In genomic region chr13:68509734-68510621, GRCh38 we compare ENCODE assay signal across 15 cellular contexts.
A peak's percentile ranks its signal among the peaks of the same experiment; 100 is the strongest.
DNase-seq lines count a peak whose midpoint lies in the region; ATAC-seq and TF ChIP-seq lines count a peak whose summit lies in the region.
"Had no signal": no experiment of that assay in that cellular context is flagged by ENCODE, and none has a peak within 500 bp of the region (broad histone marks: within the 10 kb centered on the region; RNA-seq: fewer than 3 reads in every experiment).

No MANE protein-coding gene starts in this region.

- WGBS in adrenal gland, 4 donors: 80 to 82% (median 81%) methylated on average over 4 of the region's 4 CpGs
- 74 to 77% methylated on average over 4 of the region's 4 CpGs for WGBS in body of pancreas, 2 donors

- H3K27me3 Mint-ChIP-seq in Calu3 (ENCODE audit: unreplicated experiment): no peaks in the 10 kb centered on the region
- H3K27me3 Mint-ChIP-seq: activated naive CD8-positive, alpha-beta T cell treated with anti-CD3 and anti-CD28 coated beads for 36 hours had no signal

- no TSS peak for BruUV-seq in Calu3 (replicated peaks; lab: Mats Ljungman, UMichigan)

- no peaks in the 10 kb centered on the region for H3K9me3 ChIP-seq in adrenal gland (replicated peaks in 1 of 3)
- H3K9me3 ChIP-seq in body of pancreas: no peaks in the 10 kb centered on the region

- no peaks in the 10 kb centered on the region for H3K36me3 Mint-ChIP-seq in Calu3 (ENCODE audit: insufficient read depth, unreplicated experiment)
- H3K36me3 Mint-ChIP-seq: activated naive CD8-positive, alpha-beta T cell treated with anti-CD3 and anti-CD28 coated beads for 36 hours had no signal

- H3K9me3 Mint-ChIP-seq in Calu3 (ENCODE audit: low read depth, unreplicated experiment): no peaks in the 10 kb centered on the region
- H3K9me3 Mint-ChIP-seq: activated naive CD8-positive, alpha-beta T cell treated with anti-CD3 and anti-CD28 coated beads for 36 hours had no signal

- H3K27ac ChIP-seq in adrenal gland (no peak overlapping the region), body of pancreas (no peak overlapping the region)
- H3K27ac ChIP-seq: esophagus squamous epithelium, parathyroid adenoma had no signal

- no peaks in the 10 kb centered on the region for H3K36me3 ChIP-seq in adrenal gland (replicated peaks in 1 of 2)
- no peaks in the 10 kb centered on the region for H3K36me3 ChIP-seq in body of pancreas (replicated peaks in 1 of 2; ENCODE audit: insufficient read depth in 1 of 2, low read depth in 2 of 2)
- H3K36me3 ChIP-seq: esophagus squamous epithelium had no signal

- DNase-seq in astrocyte of the hippocampus (ENCODE audit: low read depth, low spot score) (peak; percentile 2), Calu3 (no peak), nucleus accumbens (lab: John Stamatoyannopoulos, UW) (no peak), adrenal gland (no peak), body of pancreas (no peak)
- DNase-seq: activated naive CD8-positive, alpha-beta T cell treated with anti-CD3 and anti-CD28 coated beads for 36 hours; esophagus squamous epithelium; HCEC 1CT; mesendoderm; NCI-H774; SIG-M5 had no signal

- no peak for TF ChIP-seq POLR2A in adrenal gland (IDR thresholded peaks at IDR 0.05)
- TF ChIP-seq POLR2A in body of pancreas (IDR thresholded peaks at IDR 0.05): no peak

- no peak for TF ChIP-seq CTCF in Calu3 (IDR thresholded peaks at IDR 0.05; ENCODE audit: unreplicated experiment)
- TF ChIP-seq CTCF in adrenal gland (IDR thresholded peaks at IDR 0.05): no peak
- TF ChIP-seq CTCF in body of pancreas (IDR thresholded peaks at IDR 0.05): no peak

- H3K27ac Mint-ChIP-seq in Calu3 (ENCODE audit: unreplicated experiment): no peak overlapping the region
- H3K27ac Mint-ChIP-seq: activated naive CD8-positive, alpha-beta T cell treated with anti-CD3 and anti-CD28 coated beads for 36 hours had no signal

- H3K4me1 Mint-ChIP-seq in Calu3 (ENCODE audit: low read depth, unreplicated experiment): no peaks in the 10 kb centered on the region
- H3K4me1 Mint-ChIP-seq: activated naive CD8-positive, alpha-beta T cell treated with anti-CD3 and anti-CD28 coated beads for 36 hours had no signal

- CTCF ChIA-PET in Calu3 (lab: Charles Lee): no interaction called here

- H3K27me3 ChIP-seq in adrenal gland: no peaks in the 10 kb centered on the region
- no peaks in the 10 kb centered on the region for H3K27me3 ChIP-seq in body of pancreas
- H3K27me3 ChIP-seq: esophagus squamous epithelium had no signal

- H3K4me1 ChIP-seq in adrenal gland (replicated peaks in 1 of 2): no peaks in the 10 kb centered on the region
- no peaks in the 10 kb centered on the region for H3K4me1 ChIP-seq in body of pancreas
- H3K4me1 ChIP-seq: esophagus squamous epithelium, parathyroid adenoma had no signal

- ATAC-seq in GM18508 (IDR thresholded peaks at IDR 0.05; ENCODE audit: insufficient read depth, unreplicated experiment) (peak; percentile 86), GM21576 (IDR thresholded peaks at IDR 0.05; ENCODE audit: unreplicated experiment) (peak; percentile 84), HG03196 (IDR thresholded peaks at IDR 0.05; ENCODE audit: unreplicated experiment) (peak; percentile 84), body of pancreas (no peak)

- H3K4me3 Mint-ChIP-seq in Calu3 (ENCODE audit: low read depth, unreplicated experiment): no peak overlapping the region
- H3K4me3 Mint-ChIP-seq: activated naive CD8-positive, alpha-beta T cell treated with anti-CD3 and anti-CD28 coated beads for 36 hours had no signal

- H3K4me3 ChIP-seq in adrenal gland (no peak overlapping the region), body of pancreas (no peak overlapping the region)
- H3K4me3 ChIP-seq: esophagus squamous epithelium had no signal

- intact Hi-C loops in Calu3 (cut with micrococcal nuclease; ENCODE audit: unreplicated experiment) (no loop called here), adrenal gland (cut with DNase I) (no loop called here), body of pancreas (cut with DNase I) (no loop called here)
